Comparison of ENCODE assay signal across 7 cellular contexts in the genomic region with DNA sequence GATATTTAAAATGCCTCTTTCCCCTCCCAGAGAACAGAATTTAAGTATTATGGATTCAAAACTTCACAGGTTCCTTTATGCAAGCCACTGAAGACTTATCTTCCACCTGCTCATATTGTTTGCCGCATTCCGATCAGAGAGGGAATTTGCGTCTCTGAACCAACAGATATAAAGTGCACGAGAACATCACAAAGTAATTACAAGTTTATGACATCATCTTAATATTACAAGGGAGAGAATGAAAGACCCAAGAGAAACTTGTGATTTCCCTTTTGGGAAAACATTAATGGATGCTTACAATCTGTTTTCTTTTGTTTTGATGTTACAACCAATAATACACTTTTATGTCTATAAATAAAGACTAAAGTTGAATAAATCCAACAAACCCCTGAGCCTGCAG.
"Had no signal": no experiment of that assay in that cellular context is flagged by ENCODE, and none has a peak within 500 bp of the region (broad histone marks: within the 10 kb centered on the region; RNA-seq: fewer than 3 reads in every experiment).

No MANE protein-coding gene starts in this region.

- ATAC-seq: K562 had no signal

- FAIRE-seq: HTR-8/SVneo, K562 had no signal

- DNase-seq: IMR-90, KBM-7, KG1 had no signal

- H3K4me3 ChIP-seq: K562 had no signal

- H3K27ac Mint-ChIP-seq: IgD-negative memory B cell had no signal

- H3K27ac ChIP-seq: HL-60 had no signal

- H3K4me3 Mint-ChIP-seq: IgD-negative memory B cell had no signal
